12 cellular contexts compared by ENCODE assay signal in the genomic region with DNA sequence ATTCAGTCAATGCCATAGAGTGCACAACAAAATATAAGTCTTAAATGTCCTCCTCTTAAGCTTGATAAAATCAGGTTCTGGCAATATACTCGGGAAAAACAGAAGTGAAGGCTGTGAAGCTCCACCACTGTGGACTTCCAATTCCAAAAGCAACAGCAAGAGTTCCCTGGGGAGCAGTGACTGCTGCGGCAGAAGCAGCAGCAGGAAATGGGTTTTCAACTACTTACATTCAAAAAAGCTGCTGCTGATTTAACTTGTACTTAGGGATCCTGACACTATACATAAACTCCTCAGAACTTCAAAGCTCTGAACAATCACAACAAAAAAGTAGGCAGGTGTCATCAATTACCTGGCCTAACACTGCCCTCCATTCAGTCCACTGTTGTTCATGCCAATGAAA. TPM values are rescaled to one million over a fixed set of nuclear protein-coding genes. Genes with fewer than 3 reads are reported as not detected.
DNase-seq lines count a peak whose midpoint lies in the region; ATAC-seq, FAIRE-seq and TF ChIP-seq lines count a peak whose summit lies in the region.
"Had no signal": no experiment of that assay in that cellular context is flagged by ENCODE, and none has a peak within 500 bp of the region (broad histone marks: within the 10 kb centered on the region; RNA-seq: fewer than 3 reads in every experiment).

No MANE protein-coding gene starts in this region.

- peak overlapping the region; percentile 63 for H3K27ac ChIP-seq in A673 (ENCODE audit: low read depth, low read length, poor library complexity, severe bottlenecking)
- no peak overlapping the region for H3K27ac ChIP-seq in breast epithelium
- H3K27ac ChIP-seq in psoas muscle = no peak overlapping the region
- H3K27ac ChIP-seq: dorsolateral prefrontal cortex, left lung had no signal

- peak overlapping the region; percentile 33 for H3K4me3 ChIP-seq in A673 (ENCODE audit: low read depth, low read length, poor library complexity, severe bottlenecking)
- no peak overlapping the region for H3K4me3 ChIP-seq in breast epithelium
- no peak overlapping the region for H3K4me3 ChIP-seq in psoas muscle
- H3K4me3 ChIP-seq: dorsolateral prefrontal cortex, left lung had no signal

- no peaks in the 10 kb centered on the region for H3K9me3 ChIP-seq in A673 (ENCODE audit: low read depth, low read length, poor library complexity, severe bottlenecking)
- H3K9me3 ChIP-seq in breast epithelium = no peaks in the 10 kb centered on the region
- no peaks in the 10 kb centered on the region for H3K9me3 ChIP-seq in psoas muscle
- H3K9me3 ChIP-seq: left lung had no signal

- TF ChIP-seq POLR2A in breast epithelium (IDR thresholded peaks at IDR 0.05) = no peak

- FAIRE-seq in GM19239 (lab: Jason Lieb, UNC) = peak; percentile 26
- FAIRE-seq: RCC 7860 had no signal

- POLR2A ChIA-PET in A673 (lab: Charles Lee; ENCODE audit: low non-redundant PET) = no interaction called here

- CTCF ChIA-PET in A673 (lab: Charles Lee) = no interaction called here

- DNase-seq in A673 (ENCODE audit: low spot score) (peak; percentile 92), GM19239 (ENCODE audit: insufficient read length, low spot score) (no peak), NCI-H69 (lab: John Stamatoyannopoulos, UW) (peak; percentile 87), fibroblast of gingiva (ENCODE audit: low read depth) (peak; percentile 26), superior temporal gyrus (ENCODE audit: extremely low spot score) (no peak), breast epithelium (ENCODE audit: low spot score in 2 of 2) (no peak), psoas muscle (no peak)
- DNase-seq: dorsolateral prefrontal cortex, left lung, T-helper 9 cell had no signal

- intact Hi-C loops in A673 (cut with micrococcal nuclease; ENCODE audit: unreplicated experiment) (no loop called here), breast epithelium (cut with DNase I; ENCODE audit: low total_unique reads) (no loop called here), psoas muscle (cut with DNase I) (loop anchor here in 1 of 2 donors (10.0 kb wide), 1 partner anchor 451 kb away; no protein-coding TSS in a partner anchor)

- H3K36me3 ChIP-seq in A673 (ENCODE audit: insufficient read depth, low read length, poor library complexity, severe bottlenecking) (no peaks in the 10 kb centered on the region), breast epithelium (no peaks in the 10 kb centered on the region), psoas muscle (ENCODE audit: insufficient read depth in 1 of 2, low read depth in 1 of 2) (no peaks in the 10 kb centered on the region)
- H3K36me3 ChIP-seq: left lung had no signal

- H3K4me1 ChIP-seq in A673 (ENCODE audit: insufficient read depth, low read length, poor library complexity, severe bottlenecking) = peaks cover 38% of the 10 kb centered on the region
- H3K4me1 ChIP-seq in breast epithelium = no peaks in the 10 kb centered on the region
- no peaks in the 10 kb centered on the region for H3K4me1 ChIP-seq in psoas muscle

- no peaks in the 10 kb centered on the region for H3K27me3 ChIP-seq in A673 (replicated peaks; ENCODE audit: insufficient read depth, low read depth, low read length, poor library complexity)
- no peaks in the 10 kb centered on the region for H3K27me3 ChIP-seq in breast epithelium
- no peaks in the 10 kb centered on the region for H3K27me3 ChIP-seq in psoas muscle (ENCODE audit: insufficient read depth in 3 of 3, low read length in 2 of 3)
- H3K27me3 ChIP-seq: dorsolateral prefrontal cortex, left lung had no signal

- TF ChIP-seq CTCF in A673 (conservative IDR thresholded peaks at IDR 0.05; ENCODE audit: low read depth, low read length) (no peak), breast epithelium (IDR thresholded peaks at IDR 0.05) (no peak), psoas muscle (IDR thresholded peaks at IDR 0.05) (no peak)

- WGBS in psoas muscle, 3 donors = 15 to 29% (median 19%) methylated on average over 2 of the region's 2 CpGs

- ATAC-seq in psoas muscle (no peak), HG03175 (IDR thresholded peaks at IDR 0.05; ENCODE audit: unreplicated experiment) (no peak)
- ATAC-seq: left lung had no signal

- BruUV-seq in A673 (replicated peaks; lab: Mats Ljungman, UMichigan) = no TSS peak

RNA-seq across cellular contexts. Expression of gene CEP152, which starts 4.7 kb away (rescaled TPM):
- total RNA-seq in A673 (2021) (31.6 and 33.7 TPM in 2 replicates), breast epithelium (10 to 100 TPM in 1 of 3 donors, 1 to 10 TPM in 2; 5.3 to 13.5 (median 5.9) TPM), psoas muscle (1 to 10 TPM in 1 of 4 donors, under 1 TPM in 3; 0.58 to 1.3 (median 0.89) TPM)
- under 1 TPM; 0.35 to 0.69 (median 0.42) TPM for polyA plus RNA-seq in psoas muscle

Comparison
In these comparisons a context has a peak if more than half of its experiments do, and no peak if none do; other contexts are left out.
1. DNase-seq: peak in A673 (single experiment), NCI-H69 (single experiment) and fibroblast of gingiva (single experiment); none in GM19239 (single experiment), superior temporal gyrus (single experiment), breast epithelium (0 of 2) and psoas muscle (0 of 2).